ENCODE assay signal across 8 cellular contexts in the genomic region with DNA sequence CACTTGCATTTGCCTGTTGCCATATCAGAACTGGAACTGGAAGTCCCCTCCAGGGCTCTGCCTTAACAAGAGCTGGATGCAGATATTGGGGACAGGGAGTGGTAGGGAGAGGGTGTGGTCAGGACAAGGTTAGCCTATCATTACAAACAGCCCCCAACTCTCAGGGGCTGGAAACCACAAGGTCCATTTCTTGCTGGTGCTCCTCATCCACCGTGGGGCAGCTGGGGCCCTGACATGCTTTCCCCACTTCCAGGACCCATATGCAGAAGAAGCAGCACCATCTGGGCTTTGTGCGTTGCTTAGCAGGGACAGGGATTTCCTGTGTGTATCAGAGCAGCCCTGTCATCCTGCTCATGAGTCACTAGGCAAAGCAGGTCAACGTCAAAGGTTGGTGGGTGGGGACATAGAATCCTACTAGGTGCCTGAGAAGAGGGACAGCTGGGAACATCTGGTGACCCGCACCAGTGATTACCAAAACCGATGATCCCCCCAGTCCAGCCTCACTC. TPM values are rescaled to one million over a fixed set of nuclear protein-coding genes. Genes with fewer than 3 reads are reported as not detected.
DNase-seq lines count a peak whose midpoint lies in the region; ATAC-seq and TF ChIP-seq lines count a peak whose summit lies in the region.

No MANE protein-coding gene starts in this region.

- peak; percentile 90 for DNase-seq in GM12865 (ENCODE audit: low read depth)
- peak; percentile 69 for DNase-seq in H4 (ENCODE audit: low spot score)
- DNase-seq in LHCN-M2 (ENCODE audit: low read depth): peak; percentile 37
- peak; percentile 51 for DNase-seq in activated T-cell treated with anti-CD3 and anti-CD28 coated beads for 4 hours
- peak in 1 of 2 donors; percentile 14 for DNase-seq in memory B cell (ENCODE audit: low spot score in 2 of 2)
- no peak for DNase-seq in NOMO-1 (lab: John Stamatoyannopoulos, UW; ENCODE audit: unreplicated experiment in 2 of 2)
- DNase-seq in NCI-H2081 treated with DMSO at 0.1 percent for 48 hours (lab: John Stamatoyannopoulos, UW): no peak
- DNase-seq in NCI-H2029 (lab: John Stamatoyannopoulos, UW): no peak

- peak; percentile 93 for ATAC-seq in memory B cell (ENCODE audit: low read depth)

- no peak for TF ChIP-seq CTCF in GM12865 (IDR thresholded peaks at IDR 0.05; ENCODE audit: insufficient read depth, low read depth, low read length, missing control alignments)

- H3K9me3 Mint-ChIP-seq in memory B cell: no peaks in the 10 kb centered on the region

- H3K4me3 ChIP-seq in GM12865 (ENCODE audit: low read depth, low read length): no peak overlapping the region

- H3K4me1 Mint-ChIP-seq in memory B cell: peaks cover 8% of the 10 kb centered on the region

- no peak overlapping the region for H3K4me3 Mint-ChIP-seq in memory B cell

- no peak overlapping the region for H3K27ac Mint-ChIP-seq in memory B cell

- H3K27me3 Mint-ChIP-seq in memory B cell: no peaks in the 10 kb centered on the region

- H3K36me3 Mint-ChIP-seq in memory B cell: no peaks in the 10 kb centered on the region

RNA-seq across cellular contexts. Expression of gene RGS9, which starts 26.9 kb away (rescaled TPM):
- 3.2 and 3.8 TPM in 2 replicates for total RNA-seq in H4 (2014; rRNA removed; shearing (Covaris generic))
- 0.32 and 0.57 TPM in 2 replicates for total RNA-seq in LHCN-M2 (2014; rRNA removed)
- polyA plus RNA-seq in LHCN-M2 (2012): 1.9 TPM

Comparison
In these comparisons a context has a peak if more than half of its experiments do, and no peak if none do; other contexts are left out.
1. DNase-seq: peak in GM12865 (single experiment), H4 (single experiment), LHCN-M2 (single experiment) and activated T-cell treated with anti-CD3 and anti-CD28 coated beads for 4 hours (single experiment); none in NOMO-1 (0 of 2), NCI-H2081 treated with DMSO at 0.1 percent for 48 hours (single experiment) and NCI-H2029 (single experiment).